Comparison of ENCODE assay signal across 15 cellular contexts in genomic region chr19:55637534-55637933, GRCh38. TPM values are rescaled to one million over a fixed set of nuclear protein-coding genes. Genes with fewer than 3 reads are reported as not detected.
A peak's percentile ranks its signal among the peaks of the same experiment; 100 is the strongest.
DNase-seq lines count a peak whose midpoint lies in the region; ATAC-seq and TF ChIP-seq lines count a peak whose summit lies in the region.
"Had no signal": no experiment of that assay in that cellular context is flagged by ENCODE, and none has a peak within 500 bp of the region (broad histone marks: within the 10 kb centered on the region; RNA-seq: fewer than 3 reads in every experiment).

No MANE protein-coding gene starts in this region.

- peak overlapping the region; percentile 36 for H3K4me3 Mint-ChIP-seq in activated CD4-positive, alpha-beta T cell treated with anti-CD3 and anti-CD28 coated beads, Interleukin-2, amount 10 ng/mL, durations not matched to agents 24 days and 14 days
- H3K4me3 Mint-ChIP-seq in HFFc6 = no peak overlapping the region; the same call in 1 of the 2 replicates
- peak overlapping the region; percentile 66 to 95 (median 92) for H3K4me3 Mint-ChIP-seq in brain
- H3K4me3 Mint-ChIP-seq in neural progenitor cell = peak overlapping the region; percentile 77

- no peak overlapping the region for H3K4me2 ChIP-seq in neural progenitor cell

- peaks cover 40% of the 10 kb centered on the region for H3K36me3 Mint-ChIP-seq in activated CD4-positive, alpha-beta T cell treated with anti-CD3 and anti-CD28 coated beads, Interleukin-2, amount 10 ng/mL, durations not matched to agents 24 days and 14 days (ENCODE audit: low read depth)
- H3K36me3 Mint-ChIP-seq in HFFc6 (ENCODE audit: low read depth) = peaks cover 42% of the 10 kb centered on the region
- peaks cover 18% of the 10 kb centered on the region for H3K36me3 Mint-ChIP-seq in brain
- H3K36me3 Mint-ChIP-seq in neural progenitor cell = peaks cover 7% of the 10 kb centered on the region

- ATAC-seq in GM18502 (IDR thresholded peaks at IDR 0.05; ENCODE audit: poor library complexity, unreplicated experiment) = no peak
- no peak for ATAC-seq in upper lobe of right lung
- ATAC-seq: A549, Panc1 had no signal

- peaks cover 43% of the 10 kb centered on the region for H3K4me1 Mint-ChIP-seq in activated CD4-positive, alpha-beta T cell treated with anti-CD3 and anti-CD28 coated beads, Interleukin-2, amount 10 ng/mL, durations not matched to agents 24 days and 14 days
- H3K4me1 Mint-ChIP-seq in HFFc6 (ENCODE audit: low read depth) = peaks cover 68% of the 10 kb centered on the region
- H3K4me1 Mint-ChIP-seq in brain = peaks cover 71% of the 10 kb centered on the region
- H3K4me1 Mint-ChIP-seq in neural progenitor cell = peaks cover 40% of the 10 kb centered on the region

- intact Hi-C loops in activated CD4-positive, alpha-beta T cell treated with anti-CD3 and anti-CD28 coated beads, Interleukin-2, amount 10 ng/mL, durations not matched to agents 24 days and 14 days (cut with micrococcal nuclease) = no loop called here
- intact Hi-C loops in upper lobe of right lung (cut with DNase I) = no loop called here

- H3K27ac ChIP-seq in neural progenitor cell = no peak overlapping the region
- H3K27ac ChIP-seq in upper lobe of right lung = no peak overlapping the region
- H3K27ac ChIP-seq: A549, dorsolateral prefrontal cortex, thoracic aorta had no signal

- H3F3A ChIP-seq in neural progenitor cell (ENCODE audit: low read depth) = peaks cover 49% of the 10 kb centered on the region

- H3K36me3 ChIP-seq in neural progenitor cell (no peaks in the 10 kb centered on the region), upper lobe of right lung (no peaks in the 10 kb centered on the region)

- H2AFZ ChIP-seq in neural progenitor cell (replicated peaks) = no peak overlapping the region

- peaks cover 16% of the 10 kb centered on the region for H4K20me1 ChIP-seq in neural progenitor cell (ENCODE audit: low read depth)

- no peak overlapping the region for H3K9ac ChIP-seq in neural progenitor cell

- H3K4me3 ChIP-seq in neural progenitor cell (no peak overlapping the region), upper lobe of right lung (no peak overlapping the region)
- H3K4me3 ChIP-seq: A549, thoracic aorta had no signal

- DNase-seq in activated CD4-positive, alpha-beta T cell treated with anti-CD3 and anti-CD28 coated beads, Interleukin-2, amount 10 ng/mL, durations not matched to agents 24 days and 14 days = no peak
- DNase-seq in activated CD4-positive, alpha-beta T cell treated with anti-CD3 and anti-CD28 coated beads for 4 hours = no peak
- DNase-seq in HFFc6 (no peak), neural progenitor cell (ENCODE audit: low spot score) (no peak), upper lobe of right lung (no peak), RPMI8226 (no peak)
- DNase-seq: dorsolateral prefrontal cortex, GF-D8, NCI-H2029, NCI-H526 treated with DMSO at 0.1 percent for 48 hours had no signal

- H3K9me3 ChIP-seq in neural progenitor cell (ENCODE audit: low read depth) (no peaks in the 10 kb centered on the region), upper lobe of right lung (no peaks in the 10 kb centered on the region)
- H3K9me3 ChIP-seq: A549, thoracic aorta had no signal

- H3K79me2 ChIP-seq in neural progenitor cell (ENCODE audit: low read depth) = peaks cover 69% of the 10 kb centered on the region

- H3K4me1 ChIP-seq in neural progenitor cell (peaks cover 16% of the 10 kb centered on the region), upper lobe of right lung (peaks cover 57% of the 10 kb centered on the region)

- TF ChIP-seq CTCF in HFFc6 (IDR thresholded peaks at IDR 0.05) (no peak), brain (conservative IDR thresholded peaks at IDR 0.05) (no peak), neural progenitor cell (IDR thresholded peaks at IDR 0.05) (no peak), upper lobe of right lung (IDR thresholded peaks at IDR 0.05) (no peak)

- peak overlapping the region; percentile 2 for H3K27ac Mint-ChIP-seq in activated CD4-positive, alpha-beta T cell treated with anti-CD3 and anti-CD28 coated beads, Interleukin-2, amount 10 ng/mL, durations not matched to agents 24 days and 14 days
- H3K27ac Mint-ChIP-seq in HFFc6 (peak overlapping the region; percentile 75; the same call in 1 of the 2 replicates), brain (peak overlapping the region; percentile 15 to 100 (median 82)), neural progenitor cell (no peak overlapping the region)

- H3K27me3 ChIP-seq in neural progenitor cell = no peaks in the 10 kb centered on the region
- H3K27me3 ChIP-seq in upper lobe of right lung = no peaks in the 10 kb centered on the region
- H3K27me3 ChIP-seq: dorsolateral prefrontal cortex had no signal

- H3K9me3 Mint-ChIP-seq in activated CD4-positive, alpha-beta T cell treated with anti-CD3 and anti-CD28 coated beads, Interleukin-2, amount 10 ng/mL, durations not matched to agents 24 days and 14 days = peaks cover 3% of the 10 kb centered on the region
- H3K9me3 Mint-ChIP-seq in HFFc6 (no peaks in the 10 kb centered on the region), brain (no peaks in the 10 kb centered on the region), neural progenitor cell (no peaks in the 10 kb centered on the region)

- H3K27me3 Mint-ChIP-seq in activated CD4-positive, alpha-beta T cell treated with anti-CD3 and anti-CD28 coated beads, Interleukin-2, amount 10 ng/mL, durations not matched to agents 24 days and 14 days = no peaks in the 10 kb centered on the region
- H3K27me3 Mint-ChIP-seq in HFFc6 (ENCODE audit: insufficient read depth) = peaks cover 9% of the 10 kb centered on the region
- peaks cover 20% of the 10 kb centered on the region for H3K27me3 Mint-ChIP-seq in brain
- peaks cover 24% of the 10 kb centered on the region for H3K27me3 Mint-ChIP-seq in neural progenitor cell (ENCODE audit: insufficient read depth, low read depth)

RNA-seq across cellular contexts. Expression of gene ZNF580, which starts 3.3 kb away (rescaled TPM):
- total RNA-seq in activated CD4-positive, alpha-beta T cell treated with anti-CD3 and anti-CD28 coated beads, Interleukin-2, amount 10 ng/mL, durations not matched to agents 24 days and 14 days = 38.3 and 39.1 TPM in 2 replicates
- total RNA-seq in HFFc6 (2021; fragmentation: NEBNext Ultra II Directional; extraction: Animal tissue kit (Norgen Biotek cat#: 25700)) = 10 to 100 TPM; 51.0 to 60.5 (median 57.7) TPM
- 43.5 TPM for polyA plus RNA-seq in brain (ENCODE audit: insufficient read depth, low read depth, low replicate concordance)
- total RNA-seq in neural progenitor cell (ENCODE audit: low replicate concordance) (2.8 and 13.4 TPM in 2 replicates), upper lobe of right lung (30.7 TPM)

RNA-seq across cellular contexts. Expression of gene ZNF581, which starts 5.9 kb away (rescaled TPM):
- 32.7 and 33.0 TPM in 2 replicates for total RNA-seq in activated CD4-positive, alpha-beta T cell treated with anti-CD3 and anti-CD28 coated beads, Interleukin-2, amount 10 ng/mL, durations not matched to agents 24 days and 14 days
- 10 to 100 TPM; 20.1 to 25.8 (median 21.9) TPM for total RNA-seq in HFFc6 (2021; fragmentation: NEBNext Ultra II Directional; extraction: Animal tissue kit (Norgen Biotek cat#: 25700))
- 24.5 TPM for polyA plus RNA-seq in brain (ENCODE audit: insufficient read depth, low read depth, low replicate concordance)
- total RNA-seq in neural progenitor cell (ENCODE audit: low replicate concordance) = 12.2 and 32.4 TPM in 2 replicates
- 16.4 TPM for total RNA-seq in upper lobe of right lung

RNA-seq across cellular contexts. Expression of gene CCDC106, which starts 10.5 kb away (rescaled TPM):
- 8.0 and 9.0 TPM in 2 replicates for total RNA-seq in activated CD4-positive, alpha-beta T cell treated with anti-CD3 and anti-CD28 coated beads, Interleukin-2, amount 10 ng/mL, durations not matched to agents 24 days and 14 days
- total RNA-seq in HFFc6 (2021; fragmentation: NEBNext Ultra II Directional; extraction: Animal tissue kit (Norgen Biotek cat#: 25700)) = 10 to 100 TPM; 12.9 to 17.4 (median 14.0) TPM
- 31.4 TPM for polyA plus RNA-seq in brain (ENCODE audit: insufficient read depth, low read depth, low replicate concordance)
- total RNA-seq in neural progenitor cell (ENCODE audit: low replicate concordance) (7.6 and 24.9 TPM in 2 replicates), upper lobe of right lung (11.1 TPM)

RNA-seq across cellular contexts. Expression of gene ZNF784, which starts 13.2 kb away (rescaled TPM):
- 3.6 and 3.7 TPM in 2 replicates for total RNA-seq in activated CD4-positive, alpha-beta T cell treated with anti-CD3 and anti-CD28 coated beads, Interleukin-2, amount 10 ng/mL, durations not matched to agents 24 days and 14 days
- 1 to 10 TPM; 4.6 to 5.3 (median 4.8) TPM for total RNA-seq in HFFc6 (2021; fragmentation: NEBNext Ultra II Directional; extraction: Animal tissue kit (Norgen Biotek cat#: 25700))
- 5.8 TPM for polyA plus RNA-seq in brain (ENCODE audit: insufficient read depth, low read depth, low replicate concordance)
- 3.9 and 12.5 TPM in 2 replicates for total RNA-seq in neural progenitor cell (ENCODE audit: low replicate concordance)
- total RNA-seq in upper lobe of right lung = 9.7 TPM

RNA-seq across cellular contexts. Expression of gene U2AF2, which starts 17.3 kb away (rescaled TPM):
- 390 and 394 TPM in 2 replicates for total RNA-seq in activated CD4-positive, alpha-beta T cell treated with anti-CD3 and anti-CD28 coated beads, Interleukin-2, amount 10 ng/mL, durations not matched to agents 24 days and 14 days
- 100 to 1,000 TPM; 212 to 241 (median 226) TPM for total RNA-seq in HFFc6 (2021; fragmentation: NEBNext Ultra II Directional; extraction: Animal tissue kit (Norgen Biotek cat#: 25700))
- 199 TPM for polyA plus RNA-seq in brain (ENCODE audit: insufficient read depth, low read depth, low replicate concordance)
- 124 and 238 TPM in 2 replicates for total RNA-seq in neural progenitor cell (ENCODE audit: low replicate concordance)
- 142 TPM for total RNA-seq in upper lobe of right lung
